ENCODE assay signal across 28 cellular contexts in genomic region chr18:69328086-69328485, GRCh38.
"Had no signal": no experiment of that assay in that cellular context is flagged by ENCODE, and none has a peak within 500 bp of the region (broad histone marks: within the 10 kb centered on the region; RNA-seq: fewer than 3 reads in every experiment).

No MANE protein-coding gene starts in this region.

- H3K4me3 Mint-ChIP-seq: immature natural killer cell, mesothelial cell of epicardium, naive B cell, natural killer cell, nephron progenitor cell, neural progenitor cell had no signal

- H3K9me3 Mint-ChIP-seq: nephron progenitor cell, neural progenitor cell had no signal

- ATAC-seq: heart left ventricle, left colon, left lung, lower lobe of right lung, natural killer cell, right cardiac atrium had no signal

- H3K27ac Mint-ChIP-seq: immature natural killer cell, mesothelial cell of epicardium, naive B cell, natural killer cell, nephron progenitor cell, neural progenitor cell, progenitor cell of endocrine pancreas had no signal

- H3K27me3 Mint-ChIP-seq: naive B cell, progenitor cell of endocrine pancreas had no signal

- DNase-seq: heart left ventricle; hypothalamus; immature natural killer cell; kidney; left colon; lower lobe of right lung; mammary epithelial cell; mesendoderm; naive B cell; natural killer cell; nephron progenitor cell; ovary; right cardiac atrium; sigmoid colon; small intestine; stimulated activated CD4-positive, alpha-beta T cell treated with anti-CD3 and anti-CD28 coated beads, Interleukin-1b, Interleukin-23, amount 100 ng/mL, for 48 hours; stimulated activated CD4-positive, alpha-beta T cell treated with anti-CD3 and anti-CD28 coated beads, Interleukin-2, amount 100 ng/mL, for 48 hours; stimulated activated CD4-positive, alpha-beta T cell treated with anti-CD3 and anti-CD28 coated beads, Interleukin-4, amount 100 ng/mL, for 4 hours; stimulated activated CD8-positive, alpha-beta memory T cell treated with anti-CD3 and anti-CD28 coated beads, Interleukin-4, amount 100 ng/mL, for 48 hours; stimulated activated naive CD4-positive, alpha-beta T cell; stomach; testis; thyroid gland; transverse colon had no signal

- H3K36me3 Mint-ChIP-seq: immature natural killer cell, mesothelial cell of epicardium, naive B cell, natural killer cell, neural progenitor cell had no signal

- H3K4me1 Mint-ChIP-seq: immature natural killer cell, naive B cell, natural killer cell, nephron progenitor cell, neural progenitor cell had no signal
